Comparison of ENCODE assay signal across 28 cellular contexts in the genomic region with DNA sequence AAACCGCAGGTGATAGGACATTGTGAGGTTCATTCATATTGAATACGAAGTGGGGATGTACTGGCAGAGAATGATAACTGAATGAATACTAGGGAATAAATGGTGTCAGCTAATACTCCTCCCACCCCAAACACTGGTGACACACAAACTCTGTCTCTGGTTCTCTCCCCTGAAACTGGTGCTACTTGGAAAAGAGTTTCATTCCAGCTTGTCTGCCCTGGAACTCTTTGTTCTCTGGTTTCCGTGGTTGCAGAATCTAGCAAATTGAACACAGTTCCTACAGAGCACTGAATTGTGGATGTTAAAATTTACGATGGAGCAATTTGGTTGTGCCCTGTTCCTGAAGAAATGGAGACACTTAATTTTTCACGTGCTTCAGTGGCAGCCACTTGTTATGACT.
"Had no signal": no experiment of that assay in that cellular context is flagged by ENCODE, and none has a peak within 500 bp of the region (broad histone marks: within the 10 kb centered on the region; RNA-seq: fewer than 3 reads in every experiment).

No MANE protein-coding gene starts in this region.

- H3K4me1 Mint-ChIP-seq: immature natural killer cell; natural killer cell; stimulated activated memory B cell treated with anti-CD40 and anti-IgM and Interleukin-4, amounts not matched to agents 10 μg/mL and 1 μg/mL and 100 μg/mL, for 72 hours; stimulated activated naive CD8-positive, alpha-beta T cell treated with anti-CD3 and anti-CD28 coated beads, Interleukin-15, amount 100 ng/mL, for 72 hours had no signal

- H3K27ac Mint-ChIP-seq: immature natural killer cell; natural killer cell; neural progenitor cell; stimulated activated memory B cell treated with anti-CD40 and anti-IgM and Interleukin-4, amounts not matched to agents 10 μg/mL and 1 μg/mL and 100 μg/mL, for 72 hours; stimulated activated naive CD8-positive, alpha-beta T cell treated with anti-CD3 and anti-CD28 coated beads, Interleukin-15, amount 100 ng/mL, for 72 hours; T-helper 2 cell treated with Interferon-gamma antibody and Interleukin-4, amounts not matched to agents 5 μg/mL and 100 μg/mL, for 36 hours had no signal

- ATAC-seq: foreskin keratinocyte; heart left ventricle; left colon; natural killer cell; psoas muscle; stimulated activated memory B cell treated with anti-CD40 and anti-IgM and Interleukin-4, amounts not matched to agents 10 μg/mL and 1 μg/mL and 100 μg/mL, for 72 hours; stimulated activated naive CD8-positive, alpha-beta T cell treated with anti-CD3 and anti-CD28 coated beads, Interleukin-15, amount 100 ng/mL, for 72 hours; upper lobe of right lung had no signal

- H3K27me3 Mint-ChIP-seq: stimulated activated memory B cell treated with anti-CD40 and anti-IgM and Interleukin-4, amounts not matched to agents 10 μg/mL and 1 μg/mL and 100 μg/mL, for 72 hours; stimulated activated naive CD8-positive, alpha-beta T cell treated with anti-CD3 and anti-CD28 coated beads, Interleukin-15, amount 100 ng/mL, for 72 hours had no signal

- H3K9me3 Mint-ChIP-seq: neural progenitor cell; stimulated activated memory B cell treated with anti-CD40 and anti-IgM and Interleukin-4, amounts not matched to agents 10 μg/mL and 1 μg/mL and 100 μg/mL, for 72 hours; T-helper 2 cell treated with Interferon-gamma antibody and Interleukin-4, amounts not matched to agents 5 μg/mL and 100 μg/mL, for 36 hours had no signal

- DNase-seq: activated CD4-positive, alpha-beta T cell treated with anti-CD3 and anti-CD28 coated beads for 4 hours; activated CD4-positive, alpha-beta T cell treated with anti-CD3 and anti-CD28 coated beads, Interleukin-2, amount 50 U/mL, for 48 hours; activated CD8-positive, alpha-beta memory T cell treated with anti-CD3 and anti-CD28 coated beads for 24 hours; activated gamma-delta T cell; activated naive CD4-positive, alpha-beta T cell treated with anti-CD3 and anti-CD28 coated beads, Interleukin-2, amount 50 U/mL, for 16 hours; activated T-cell treated with anti-CD3 and anti-CD28 coated beads, Interleukin-2, amount 50 U/mL, for 1 hour; anterior cingulate cortex; dermis blood vessel endothelial cell; effector CD4-positive, alpha-beta T cell; foreskin keratinocyte; heart left ventricle; hypothalamus; immature natural killer cell; kidney; left colon; natural killer cell; psoas muscle; stimulated activated CD4-positive, alpha-beta T cell treated with anti-CD3 and anti-CD28 coated beads, Interleukin-1b, Interleukin-23, amount 100 ng/mL, for 48 hours; stimulated activated CD4-positive, alpha-beta T cell treated with anti-CD3 and anti-CD28 coated beads, Interleukin-4, amount 100 ng/mL, for 4 hours; stimulated activated CD8-positive, alpha-beta memory T cell treated with anti-CD3 and anti-CD28 coated beads, Interleukin-4, amount 100 ng/mL, for 48 hours; stimulated activated naive CD8-positive, alpha-beta T cell treated with anti-CD3 and anti-CD28 coated beads, Interleukin-15, amount 100 ng/mL, for 72 hours; substantia nigra; T-helper 1 cell; thyroid gland; upper lobe of right lung had no signal

- H3K4me3 Mint-ChIP-seq: immature natural killer cell; natural killer cell; neural progenitor cell; stimulated activated memory B cell treated with anti-CD40 and anti-IgM and Interleukin-4, amounts not matched to agents 10 μg/mL and 1 μg/mL and 100 μg/mL, for 72 hours; stimulated activated naive CD8-positive, alpha-beta T cell treated with anti-CD3 and anti-CD28 coated beads, Interleukin-15, amount 100 ng/mL, for 72 hours; T-helper 2 cell treated with Interferon-gamma antibody and Interleukin-4, amounts not matched to agents 5 μg/mL and 100 μg/mL, for 36 hours had no signal

- H3K36me3 Mint-ChIP-seq: immature natural killer cell; natural killer cell; neural progenitor cell; stimulated activated memory B cell treated with anti-CD40 and anti-IgM and Interleukin-4, amounts not matched to agents 10 μg/mL and 1 μg/mL and 100 μg/mL, for 72 hours had no signal
